1 cellular context compared by ENCODE assay signal in the genomic region with DNA sequence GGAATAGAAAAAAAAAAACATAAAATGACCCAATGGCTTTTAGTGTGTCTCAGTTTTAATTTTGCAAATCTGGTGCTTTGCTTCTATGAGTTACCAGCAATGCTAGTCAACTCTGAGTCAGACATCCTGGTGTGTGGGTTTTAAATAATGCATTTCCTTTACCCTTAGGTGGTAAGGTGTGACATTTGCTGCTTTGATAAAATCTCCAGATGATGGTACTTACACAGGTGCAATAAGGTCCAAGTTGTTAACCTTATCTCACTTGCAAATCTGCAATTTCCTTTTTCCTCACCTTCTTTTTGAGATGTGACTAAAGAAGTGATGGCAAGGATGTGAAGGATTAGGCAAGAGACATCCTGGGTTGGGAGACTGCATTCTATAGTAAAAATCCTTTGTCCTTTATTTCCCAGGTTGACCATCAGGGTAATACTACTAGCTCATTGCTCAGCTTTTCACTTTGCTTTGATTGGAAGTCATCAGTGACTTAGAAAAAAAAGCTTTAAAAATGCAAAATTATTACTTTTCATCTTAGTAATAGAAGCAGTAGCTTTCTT.
TF ChIP-seq lines count a peak whose summit lies in the region.

No MANE protein-coding gene starts in this region.

TF ChIP-seq in endothelial cell of umbilical vein, 7 proteins besides CTCF, POLR2A, EP300 and RAD21:
- TF ChIP-seq POLR2AphosphoS5 (IDR thresholded peaks at IDR 0.05; ENCODE audit: insufficient read depth, low read depth, low read length) (no peak), MAX (IDR thresholded peaks at IDR 0.05; ENCODE audit: insufficient read depth, insufficient read length) (no peak), GATA2 (IDR thresholded peaks at IDR 0.05; ENCODE audit: insufficient read depth, insufficient read length, low read depth, low read length) (peak; percentile 68), JUN (IDR thresholded peaks at IDR 0.05; ENCODE audit: borderline replicate concordance, insufficient read depth, insufficient read length, low read depth) (no peak), MYC (IDR thresholded peaks at IDR 0.05; ENCODE audit: low read depth, low read length) (no peak), FOS (IDR thresholded peaks at IDR 0.05; ENCODE audit: borderline replicate concordance, insufficient read depth, low read length) (no peak), EZH2 (IDR thresholded peaks at IDR 0.05; ENCODE audit: borderline replicate concordance, low read depth, low read length, severe bottlenecking) (no peak)
